18 cellular contexts compared by ENCODE assay signal in genomic region chr20:23634985-23635767, GRCh38. TPM values are rescaled to one million over a fixed set of nuclear protein-coding genes. Genes with fewer than 3 reads are reported as not detected.
DNase-seq lines count a peak whose midpoint lies in the region; ATAC-seq, FAIRE-seq and TF ChIP-seq lines count a peak whose summit lies in the region.
"Had no signal": no experiment of that assay in that cellular context is flagged by ENCODE, and none has a peak within 500 bp of the region (broad histone marks: within the 10 kb centered on the region; RNA-seq: fewer than 3 reads in every experiment).

No MANE protein-coding gene starts in this region.

- no peaks in the 10 kb centered on the region for H3K36me3 Mint-ChIP-seq in immature natural killer cell
- no peaks in the 10 kb centered on the region for H3K36me3 Mint-ChIP-seq in stimulated activated naive B cell treated with anti-CD40 and anti-IgM and Interleukin-4, amounts not matched to agents 10 μg/mL and 1 μg/mL and 100 μg/mL, for 72 hours
- H3K36me3 Mint-ChIP-seq: natural killer cell had no signal

- POLR2A ChIA-PET in GM10248 (lab: Yijun Ruan, JAX), result no interaction called here

- H3K27ac ChIP-seq in gastrocnemius medialis, result peak overlapping the region; percentile 96 to 100 (median 96)

- no peaks in the 10 kb centered on the region for H3K9me3 ChIP-seq in gastrocnemius medialis

- H3K27me3 Mint-ChIP-seq in immature natural killer cell (ENCODE audit: low read depth in 3 of 3), result peaks cover 0 to 6% (median 2%) of the 10 kb centered on the region in 3 donors
- H3K27me3 Mint-ChIP-seq in stimulated activated naive B cell treated with anti-CD40 and anti-IgM and Interleukin-4, amounts not matched to agents 10 μg/mL and 1 μg/mL and 100 μg/mL, for 72 hours, result peaks cover 27 to 31% of the 10 kb centered on the region in 2 donors

- ATAC-seq in left ventricle myocardium superior (peak; percentile 53), gastrocnemius medialis (peak; percentile 69), HG03354 (IDR thresholded peaks at IDR 0.05; ENCODE audit: poor library complexity, severe bottlenecking, unreplicated experiment) (no peak)
- ATAC-seq in stimulated activated naive B cell treated with anti-CD40 and anti-IgM and Interleukin-4, amounts not matched to agents 10 μg/mL and 1 μg/mL and 100 μg/mL, for 72 hours (replicated peaks), result no peak
- ATAC-seq: esophagus mucosa had no signal

- H3K27me3 ChIP-seq in bronchial epithelial cell (ENCODE audit: control insufficient read depth, insufficient read depth, low read length), result no peaks in the 10 kb centered on the region
- H3K27me3 ChIP-seq in gastrocnemius medialis, result no peaks in the 10 kb centered on the region

- peaks cover 0 to 1% (median 0%) of the 10 kb centered on the region in 6 donors for H3K9me3 Mint-ChIP-seq in immature natural killer cell
- peaks cover 0 to 1% of the 10 kb centered on the region in 2 donors for H3K9me3 Mint-ChIP-seq in stimulated activated naive B cell treated with anti-CD40 and anti-IgM and Interleukin-4, amounts not matched to agents 10 μg/mL and 1 μg/mL and 100 μg/mL, for 72 hours
- H3K9me3 Mint-ChIP-seq: natural killer cell had no signal

- TF ChIP-seq CTCF in GM10248 (IDR thresholded peaks at IDR 0.05; ENCODE audit: control extremely low read depth, extremely low read depth, low read depth, missing control alignments) (no peak), bronchial epithelial cell (IDR thresholded peaks at IDR 0.05; ENCODE audit: insufficient read depth, low read length, severe bottlenecking) (no peak), gastrocnemius medialis (IDR thresholded peaks at IDR 0.05 in 4 of 5, conservative IDR thresholded peaks at IDR 0.05 in 1 of 5) (no peak)

- H3K4me3 Mint-ChIP-seq in immature natural killer cell, result no peak overlapping the region
- no peak overlapping the region for H3K4me3 Mint-ChIP-seq in stimulated activated naive B cell treated with anti-CD40 and anti-IgM and Interleukin-4, amounts not matched to agents 10 μg/mL and 1 μg/mL and 100 μg/mL, for 72 hours
- H3K4me3 Mint-ChIP-seq: natural killer cell had no signal

- intact Hi-C loops in left ventricle myocardium superior (cut with micrococcal nuclease), result no loop called here
- intact Hi-C loops in gastrocnemius medialis (cut with DNase I; ENCODE audit: low total_unique reads), result loop anchor here (1.0 to 10.0 kb wide), 4 partner anchors 210 to 1417 kb away; partner anchors contain the start of gene NAPB

- no peak overlapping the region for H3K4me3 ChIP-seq in bronchial epithelial cell (ENCODE audit: low read depth, low read length)
- peak overlapping the region; percentile 70 to 98 (median 83) for H3K4me3 ChIP-seq in gastrocnemius medialis

- H3K36me3 ChIP-seq in bronchial epithelial cell (ENCODE audit: control insufficient read depth, insufficient read depth, low read length), result peaks cover 8% of the 10 kb centered on the region
- peaks cover 0 to 14% of the 10 kb centered on the region in 2 donors for H3K36me3 ChIP-seq in gastrocnemius medialis

- peak; percentile 90 for FAIRE-seq in bronchial epithelial cell (lab: Jason Lieb, UNC)
- FAIRE-seq: GM19239 had no signal

- peaks cover 10 to 11% of the 10 kb centered on the region in 2 donors for H3K4me1 Mint-ChIP-seq in immature natural killer cell
- H3K4me1 Mint-ChIP-seq in stimulated activated naive B cell treated with anti-CD40 and anti-IgM and Interleukin-4, amounts not matched to agents 10 μg/mL and 1 μg/mL and 100 μg/mL, for 72 hours, result peaks cover 6 to 20% of the 10 kb centered on the region in 2 donors

- DNase-seq in GM10248 (ENCODE audit: extremely low spot score) (peak; percentile 6), bronchial epithelial cell (ENCODE audit: low read depth) (no peak), left ventricle myocardium superior (peak; percentile 79), gastrocnemius medialis (peak; percentile 95 to 99), KBM-7 (no peak), immature natural killer cell (no peak)
- DNase-seq in stimulated activated naive B cell treated with anti-CD40 and anti-IgM and Interleukin-4, amounts not matched to agents 10 μg/mL and 1 μg/mL and 100 μg/mL, for 72 hours, result no peak
- DNase-seq: activated naive CD4-positive, alpha-beta T cell treated with Interleukin-2 at 50 U/mL for 16 hours; DND-41; H7; natural killer cell; NCI-H1105; NCI-H524 treated with DMSO at 0.1 percent for 48 hours; T-helper 9 cell had no signal

- peak in 1 of 2 donors; percentile 49 for TF ChIP-seq POLR2A in gastrocnemius medialis (IDR thresholded peaks at IDR 0.05)

- CTCF ChIA-PET in GM10248 (lab: Yijun Ruan, JAX), result no interaction called here

- in situ Hi-C loops in gastrocnemius medialis (cut with MboI; ENCODE audit: low sequenced_read_pairs in 4 of 4), result loop anchor here (10.0 to 25.0 kb wide), 4 partner anchors 270 to 1427 kb away; partner anchors contain the start of genes ACSS1 (in 2 of the 4), GZF1 (in 2 of the 4) and APMAP (in 1 of the 4)
- in situ Hi-C loops in KBM-7 (cut with MboI; ENCODE audit: low pct_unique_long_range_greater_than_20kb, low sequenced_read_pairs), result no loop called here

- H3K27ac Mint-ChIP-seq in immature natural killer cell, result no peak overlapping the region
- H3K27ac Mint-ChIP-seq in stimulated activated naive B cell treated with anti-CD40 and anti-IgM and Interleukin-4, amounts not matched to agents 10 μg/mL and 1 μg/mL and 100 μg/mL, for 72 hours, result no peak overlapping the region
- H3K27ac Mint-ChIP-seq: natural killer cell had no signal

- peaks cover 39 to 51% of the 10 kb centered on the region in 2 donors for H3K4me1 ChIP-seq in gastrocnemius medialis

RNA-seq across cellular contexts. Expression of gene CST3, which starts 2.6 kb away (rescaled TPM):
- total RNA-seq in bronchial epithelial cell, result 82.7 and 124 TPM in 2 replicates
- total RNA-seq in left ventricle myocardium superior, result 887 TPM
- 1,000 to 10,000 TPM in 1 of 4 donors, 100 to 1,000 TPM in 3; 461 to 1,821 (median 697) TPM for total RNA-seq in gastrocnemius medialis
- polyA plus RNA-seq in immature natural killer cell, result 100 to 1,000 TPM in 2 of 3 donors, 10 to 100 TPM in 1; 60.0 to 290 (median 289) TPM

RNA-seq across cellular contexts. Expression of gene CST9, which starts 29.5 kb away (rescaled TPM):
- not detected in 2 replicates for total RNA-seq in bronchial epithelial cell
- total RNA-seq in left ventricle myocardium superior, result not detected
- total RNA-seq in gastrocnemius medialis, result not detected
- polyA plus RNA-seq in immature natural killer cell, result not detected
- total RNA-seq: activated CD8-positive, alpha-beta memory T cell treated with anti-CD3 and anti-CD28 coated beads for 36 hours; esophagus mucosa; H7; natural killer cell had no signal

RNA-seq across cellular contexts. Expression of gene CST4, which starts 53.7 kb away (rescaled TPM):
- total RNA-seq in bronchial epithelial cell (not detected in 2 replicates), left ventricle myocardium superior (not detected), gastrocnemius medialis (not detected)
- polyA plus RNA-seq in immature natural killer cell, result not detected
- total RNA-seq: activated CD8-positive, alpha-beta memory T cell treated with anti-CD3 and anti-CD28 coated beads for 36 hours; esophagus mucosa; H7; natural killer cell had no signal

Comparison
In these comparisons a context has a peak if more than half of its experiments do, and no peak if none do; other contexts are left out.
1. DNase-seq: peak in GM10248 (single experiment), left ventricle myocardium superior (single experiment) and gastrocnemius medialis (2 of 2); none in bronchial epithelial cell (single experiment), KBM-7 (single experiment), immature natural killer cell (0 of 3) and stimulated activated naive B cell treated with anti-CD40 and anti-IgM and Interleukin-4, amounts not matched to agents 10 μg/mL and 1 μg/mL and 100 μg/mL, for 72 hours (single experiment).
2. ATAC-seq: peak in left ventricle myocardium superior (single experiment) and gastrocnemius medialis (2 of 2); none in stimulated activated naive B cell treated with anti-CD40 and anti-IgM and Interleukin-4, amounts not matched to agents 10 μg/mL and 1 μg/mL and 100 μg/mL, for 72 hours (0 of 2) and HG03354 (single experiment).